In genomic region chr7:156515911-156516790, GRCh38 we compare ENCODE assay signal across 16 cellular contexts.
DNase-seq lines count a peak whose midpoint lies in the region; ATAC-seq, FAIRE-seq and TF ChIP-seq lines count a peak whose summit lies in the region.
"Had no signal": no experiment of that assay in that cellular context is flagged by ENCODE, and none has a peak within 500 bp of the region (broad histone marks: within the 10 kb centered on the region; RNA-seq: fewer than 3 reads in every experiment).

No MANE protein-coding gene starts in this region.

- H3K4me1 ChIP-seq in kidney (ENCODE audit: control insufficient read depth in 1 of 2, insufficient read depth in 1 of 2, low read depth in 1 of 2, low read length in 2 of 2) = peaks cover 5 to 12% of the 10 kb centered on the region in 2 donors
- H3K4me1 ChIP-seq in pancreas = peaks cover 0 to 3% (median 0%) of the 10 kb centered on the region in 3 donors
- H3K4me1 ChIP-seq in CD8-positive, alpha-beta memory T cell (ENCODE audit: insufficient read depth, low read length) = no peaks in the 10 kb centered on the region
- H3K4me1 ChIP-seq in HAP-1 = no peaks in the 10 kb centered on the region
- H3K4me1 ChIP-seq: left lung had no signal

- H3K4me1 Mint-ChIP-seq in CD8-positive, alpha-beta memory T cell = no peaks in the 10 kb centered on the region
- H3K4me1 Mint-ChIP-seq: activated naive CD8-positive, alpha-beta T cell treated with anti-CD3 and anti-CD28 coated beads, Interleukin-2, amount 10 ng/mL, durations not matched to agents 7 days and 5 days; naive thymus-derived CD4-positive, alpha-beta T cell had no signal

- WGBS in pancreas, 2 donors = 31 to 33% methylated on average over 29 of the region's 29 CpGs

- FAIRE-seq in kidney (lab: Jason Lieb, UNC) = peak; percentile 30
- no peak for FAIRE-seq in pancreas (lab: Jason Lieb, UNC)

- no peaks in the 10 kb centered on the region for H3K27me3 ChIP-seq in pancreas
- no peaks in the 10 kb centered on the region for H3K27me3 ChIP-seq in CD8-positive, alpha-beta memory T cell (ENCODE audit: insufficient read depth, low read length, poor library complexity, severe bottlenecking)
- H3K27me3 ChIP-seq in HAP-1 (ENCODE audit: low read depth) = no peaks in the 10 kb centered on the region
- H3K27me3 ChIP-seq: left lung had no signal

- POLR2A ChIA-PET in CD8-positive, alpha-beta memory T cell (lab: Charles Lee) = no interaction called here

- H3K27me3 Mint-ChIP-seq in CD8-positive, alpha-beta memory T cell = peaks cover 0 to 7% of the 10 kb centered on the region in 2 donors

- H3K36me3 Mint-ChIP-seq in CD8-positive, alpha-beta memory T cell = peaks cover 0 to 3% (median 1%) of the 10 kb centered on the region in 3 donors

- peaks cover 4 to 12% (median 6%) of the 10 kb centered on the region in 5 donors for H3K9me3 Mint-ChIP-seq in CD8-positive, alpha-beta memory T cell

- peak; percentile 76 to 92 (median 88) for ATAC-seq in pancreas
- ATAC-seq: left lung; naive thymus-derived CD4-positive, alpha-beta T cell had no signal

- peak overlapping the region; percentile 44 to 57 for H3K9ac ChIP-seq in kidney (ENCODE audit: low read length in 2 of 2)

- TF ChIP-seq CTCF in kidney (IDR thresholded peaks at IDR 0.05; ENCODE audit: borderline replicate concordance, extremely low read depth, insufficient read depth) = peak; percentile 8
- TF ChIP-seq CTCF in pancreas (IDR thresholded peaks at IDR 0.05) = no peak

- in situ Hi-C loops in HAP-1 (cut with MboI; ENCODE audit: low sequenced_read_pairs) = no loop called here

- DNase-seq in COLO668 (lab: John Stamatoyannopoulos, UW; ENCODE audit: unreplicated experiment) (peak; percentile 9), NCI-H526 treated with DMSO at 0.1 percent for 48 hours (lab: John Stamatoyannopoulos, UW) (peak; percentile 15), kidney (no peak), pancreas (peak in 2 of 6 donors; percentile 28 to 33), COLO829 (ENCODE audit: low spot score) (no peak), SKM-1 treated with dmso at 0.1 percent for 144 hours (lab: John Stamatoyannopoulos, UW; ENCODE audit: unreplicated experiment) (no peak), HAP-1 (ENCODE audit: low spot score in 2 of 2) (no peak)
- no peak for DNase-seq in CD8-positive, alpha-beta memory T cell
- DNase-seq: activated CD4-positive, alpha-beta T cell treated with anti-CD3 and anti-CD28 coated beads, Interleukin-2, amount 50 U/mL, for 48 hours; activated naive CD8-positive, alpha-beta T cell treated with anti-CD3 and anti-CD28 coated beads, Interleukin-2, amount 10 ng/mL, durations not matched to agents 7 days and 5 days; left lung; naive thymus-derived CD4-positive, alpha-beta T cell; NCI-H2081; RPMI8226; SW 1271 had no signal

- no peak overlapping the region for H3K27ac Mint-ChIP-seq in CD8-positive, alpha-beta memory T cell
- H3K27ac Mint-ChIP-seq: activated naive CD8-positive, alpha-beta T cell treated with anti-CD3 and anti-CD28 coated beads, Interleukin-2, amount 10 ng/mL, durations not matched to agents 7 days and 5 days; activated T-helper 1 cell treated with anti-CD3 and anti-CD28 coated beads, Interleukin-12 subunit alpha, Interleukin-12 subunit beta, Interleukin-2, Interleukin-4 antibody, amounts not matched to agents 30 ng/mL and 10 ng/mL and 1 ng/mL, durations not matched to agents 14 hours and 24 hours and 36 hours; naive thymus-derived CD4-positive, alpha-beta T cell had no signal

- intact Hi-C loops in kidney (cut with DNase I) (no loop called here), pancreas (cut with DNase I) (no loop called here)

- CTCF ChIA-PET in CD8-positive, alpha-beta memory T cell (lab: Charles Lee) = no interaction called here

- no peaks in the 10 kb centered on the region for H3K36me3 ChIP-seq in kidney (ENCODE audit: control insufficient read depth in 1 of 2, insufficient read depth in 2 of 2, low read length in 2 of 2)
- no peaks in the 10 kb centered on the region for H3K36me3 ChIP-seq in pancreas
- H3K36me3 ChIP-seq in CD8-positive, alpha-beta memory T cell (ENCODE audit: insufficient read depth, low read length) = no peaks in the 10 kb centered on the region
- no peaks in the 10 kb centered on the region for H3K36me3 ChIP-seq in HAP-1 (replicated peaks)
- H3K36me3 ChIP-seq: left lung had no signal

- H3K27ac ChIP-seq in kidney (ENCODE audit: low read depth in 2 of 2, low read length in 2 of 2) (peak overlapping the region; percentile 89 to 91), pancreas (no peak overlapping the region)
- H3K27ac ChIP-seq in CD8-positive, alpha-beta memory T cell (ENCODE audit: low read depth, low read length) = no peak overlapping the region
- H3K27ac ChIP-seq: left lung had no signal

- no peak overlapping the region for H3K4me3 Mint-ChIP-seq in CD8-positive, alpha-beta memory T cell
- H3K4me3 Mint-ChIP-seq: activated naive CD8-positive, alpha-beta T cell treated with anti-CD3 and anti-CD28 coated beads, Interleukin-2, amount 10 ng/mL, durations not matched to agents 7 days and 5 days; activated T-helper 1 cell treated with anti-CD3 and anti-CD28 coated beads, Interleukin-12 subunit alpha, Interleukin-12 subunit beta, Interleukin-2, Interleukin-4 antibody, amounts not matched to agents 30 ng/mL and 10 ng/mL and 1 ng/mL, durations not matched to agents 14 hours and 24 hours and 36 hours; naive thymus-derived CD4-positive, alpha-beta T cell had no signal

- H3K4me3 ChIP-seq in kidney (ENCODE audit: low read length in 2 of 2) (peak overlapping the region; percentile 63 to 73), pancreas (peak overlapping the region in 1 of 4 donors; percentile 28), HAP-1 (no peak overlapping the region)
- H3K4me3 ChIP-seq in CD8-positive, alpha-beta memory T cell (ENCODE audit: low read length) = no peak overlapping the region
- H3K4me3 ChIP-seq: left lung had no signal

- H3K9me3 ChIP-seq in kidney (ENCODE audit: control insufficient read depth in 1 of 2, low read length in 2 of 2) (peaks cover 0 to 4% of the 10 kb centered on the region in 2 donors), pancreas (no peaks in the 10 kb centered on the region), HAP-1 (no peaks in the 10 kb centered on the region)
- H3K9me3 ChIP-seq in CD8-positive, alpha-beta memory T cell (ENCODE audit: low read length) = no peaks in the 10 kb centered on the region

Comparison
In these comparisons a context has a peak if more than half of its experiments do, and no peak if none do; other contexts are left out.
1. DNase-seq: peak in COLO668 (single experiment) and NCI-H526 treated with DMSO at 0.1 percent for 48 hours (single experiment); none in kidney (single experiment), COLO829 (single experiment), CD8-positive, alpha-beta memory T cell (0 of 5), SKM-1 treated with dmso at 0.1 percent for 144 hours (single experiment) and HAP-1 (0 of 2).
2. H3K27ac ChIP-seq: peak in kidney (2 of 2); none in pancreas (0 of 4) and CD8-positive, alpha-beta memory T cell (single experiment).
3. H3K4me3 ChIP-seq: peak in kidney (2 of 2); none in CD8-positive, alpha-beta memory T cell (single experiment) and HAP-1 (single experiment).